In the genomic region with DNA sequence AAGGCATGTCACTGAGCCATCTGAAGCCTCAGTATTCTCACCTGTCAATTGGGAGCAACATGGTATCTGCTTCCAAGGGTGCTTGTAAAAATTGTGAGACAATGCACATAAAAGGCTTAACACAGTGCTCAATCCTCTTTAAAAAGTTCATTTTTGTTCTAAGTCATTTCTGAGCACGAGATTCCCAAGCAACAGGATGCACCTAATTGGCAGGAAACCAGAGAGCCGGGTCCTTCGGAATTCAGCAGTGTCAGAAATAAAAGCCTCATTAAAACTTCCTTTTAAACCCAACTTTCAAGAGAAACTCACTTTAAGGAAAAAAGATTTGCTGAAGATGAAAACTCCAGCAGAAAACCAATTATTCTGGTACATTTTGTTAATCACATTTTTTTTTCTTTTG, we compare ENCODE assay signal across 21 cellular contexts.
"Had no signal": no experiment of that assay in that cellular context is flagged by ENCODE, and none has a peak within 500 bp of the region (broad histone marks: within the 10 kb centered on the region; RNA-seq: fewer than 3 reads in every experiment).

No MANE protein-coding gene starts in this region.

- H3K27me3 ChIP-seq: heart left ventricle, hepatocyte, left lung had no signal

- H3K4me2 ChIP-seq: hepatocyte had no signal

- H3K27ac ChIP-seq: coronary artery, epithelial cell of prostate, esophagus squamous epithelium, gastroesophageal sphincter, heart left ventricle, hepatocyte, left lung, lower lobe of right lung had no signal

- H3K36me3 ChIP-seq: esophagus squamous epithelium, gastroesophageal sphincter, heart left ventricle, left lung, lower lobe of right lung had no signal

- H3K79me2 ChIP-seq: hepatocyte had no signal

- DNase-seq: effector CD8-positive, alpha-beta T cell; effector memory CD8-positive, alpha-beta T cell; esophagus squamous epithelium; foreskin fibroblast; foreskin melanocyte; heart left ventricle; hypothalamus; immature natural killer cell; islet precursor cell; left cardiac atrium; left lung; left ventricle myocardium superior; lower lobe of right lung; mesenchymal stem cell; mucosa of descending colon; naive B cell had no signal

- H3K4me3 ChIP-seq: coronary artery, esophagus squamous epithelium, gastroesophageal sphincter, heart left ventricle, hepatocyte, left lung, lower lobe of right lung, mucosa of descending colon had no signal

- H3K4me1 ChIP-seq: esophagus squamous epithelium, gastroesophageal sphincter, heart left ventricle, left lung, lower lobe of right lung had no signal

- FAIRE-seq: colon had no signal

- H2AFZ ChIP-seq: hepatocyte had no signal
